ENCODE assay signal across 9 cellular contexts in genomic region chr17:42408076-42408475, GRCh38. TPM values are rescaled to one million over a fixed set of nuclear protein-coding genes. Genes with fewer than 3 reads are reported as not detected.
DNase-seq lines count a peak whose midpoint lies in the region; TF ChIP-seq lines count a peak whose summit lies in the region.
"Had no signal": no experiment of that assay in that cellular context is flagged by ENCODE, and none has a peak within 500 bp of the region (broad histone marks: within the 10 kb centered on the region; RNA-seq: fewer than 3 reads in every experiment).

No MANE protein-coding gene starts in this region.

- intact Hi-C loops in tibial artery (cut with DNase I; ENCODE audit: low total_unique reads) = loop anchor here (5.0 kb wide), 1 partner anchor 109 kb away; no protein-coding TSS in a partner anchor

- no peak overlapping the region for H3K9ac ChIP-seq in Karpas-422 (ENCODE audit: low read length)

- H3K4me1 ChIP-seq in muscle layer of duodenum (ENCODE audit: control insufficient read depth in 1 of 2, insufficient read depth in 2 of 2, low read length in 2 of 2) = peaks cover 29 to 81% of the 10 kb centered on the region in 2 donors
- peaks cover 17 to 100% (median 83%) of the 10 kb centered on the region in 4 donors for H3K4me1 ChIP-seq in tibial artery
- peaks cover 3% of the 10 kb centered on the region; the same call in 1 of the 2 replicates for H3K4me1 ChIP-seq in Karpas-422 (ENCODE audit: low read length)

- TF ChIP-seq CTCF in fibroblast of pulmonary artery (IDR thresholded peaks at IDR 0.05; ENCODE audit: low read length, missing control alignments) (no peak), tibial artery (IDR thresholded peaks at IDR 0.05) (no peak)

- H3K27me3 ChIP-seq in muscle layer of duodenum (ENCODE audit: low read depth, low read length) (no peaks in the 10 kb centered on the region), tibial artery (no peaks in the 10 kb centered on the region), Karpas-422 (ENCODE audit: low read length) (no peaks in the 10 kb centered on the region)

- in situ Hi-C loops in SK-MEL-5 (cut with HindIII; ENCODE audit: low pct_unique_long_range_greater_than_20kb, low sequenced_read_pairs) = no loop called here

- H3K27ac ChIP-seq in muscle layer of duodenum (ENCODE audit: low read length) = peak overlapping the region; percentile 60
- peak overlapping the region; percentile 98 to 100 for H3K27ac ChIP-seq in tibial artery
- no peak overlapping the region for H3K27ac ChIP-seq in Karpas-422 (ENCODE audit: low read length)
- H3K27ac ChIP-seq: WERI-Rb-1 had no signal

- DNase-seq in SK-MEL-5 (ENCODE audit: low read depth, low spot score) (peak; percentile 37), fibroblast of pulmonary artery (ENCODE audit: low read depth) (peak; percentile 51), tibial artery (no peak), Karpas-422 (no peak), NCI-H510A treated with DMSO at 0.1 percent for 48 hours (lab: John Stamatoyannopoulos, UW) (no peak), germinal center (ENCODE audit: low spot score) (no peak)
- no peak for DNase-seq in activated CD4-positive, alpha-beta T cell treated with anti-CD3 and anti-CD28 coated beads, Interleukin-2, amount 50 U/mL, for 4 hours

- no peak overlapping the region for H3K4me2 ChIP-seq in Karpas-422 (ENCODE audit: low read depth, low read length, poor library complexity, severe bottlenecking)

- no peaks in the 10 kb centered on the region for H4K20me1 ChIP-seq in Karpas-422 (ENCODE audit: insufficient read depth, low read depth, low read length)

- no peaks in the 10 kb centered on the region for H3K9me2 ChIP-seq in Karpas-422 (replicated peaks; ENCODE audit: insufficient read depth, low read length)

- H3K4me3 ChIP-seq in fibroblast of pulmonary artery (replicated peaks; ENCODE audit: low read depth, low read length) (no peak overlapping the region), muscle layer of duodenum (ENCODE audit: low read depth in 1 of 2, low read length in 2 of 2) (no peak overlapping the region), tibial artery (no peak overlapping the region), Karpas-422 (ENCODE audit: low read length) (no peak overlapping the region)

- no peak overlapping the region for H2AFZ ChIP-seq in Karpas-422 (ENCODE audit: low read length)

- H3K9me3 ChIP-seq in muscle layer of duodenum (ENCODE audit: control insufficient read depth in 1 of 2, low read length in 2 of 2) = no peaks in the 10 kb centered on the region
- H3K9me3 ChIP-seq in tibial artery = no peaks in the 10 kb centered on the region
- H3K9me3 ChIP-seq in Karpas-422 (ENCODE audit: low read length) = no peaks in the 10 kb centered on the region

- H3K36me3 ChIP-seq in muscle layer of duodenum (ENCODE audit: control insufficient read depth in 1 of 2, insufficient read depth in 2 of 2, low read length in 2 of 2) (peaks cover 5 to 21% of the 10 kb centered on the region in 2 donors), tibial artery (peaks cover 17 to 24% (median 23%) of the 10 kb centered on the region in 3 donors), Karpas-422 (ENCODE audit: insufficient read depth, low read length) (no peaks in the 10 kb centered on the region)
- H3K36me3 ChIP-seq: WERI-Rb-1 had no signal

- no peaks in the 10 kb centered on the region for H3K79me2 ChIP-seq in Karpas-422 (ENCODE audit: low read length)

RNA-seq across cellular contexts. Expression of gene CAVIN1, which starts 15.0 kb away (rescaled TPM):
- 10.0 and 11.2 TPM in 2 replicates for total RNA-seq in SK-MEL-5 (2014; rRNA removed; shearing (Covaris generic))
- polyA plus RNA-seq in SK-MEL-5 (2015; cell fraction: cytosol; rRNA removed) = 7.4 and 11.9 TPM in 2 replicates
- 0.49 and 1.6 TPM in 2 replicates for polyA plus RNA-seq in SK-MEL-5 (2015; cell fraction: nucleus; rRNA removed)
- total RNA-seq in Karpas-422 (2014; rRNA removed; shearing (Covaris generic); ENCODE audit: low replicate concordance) = not detected in 2 replicates

RNA-seq across cellular contexts. Expression of gene STAT3, which starts 19.8 kb away (rescaled TPM):
- 99.5 and 103 TPM in 2 replicates for total RNA-seq in SK-MEL-5 (2014; rRNA removed; shearing (Covaris generic))
- 141 and 176 TPM in 2 replicates for polyA plus RNA-seq in SK-MEL-5 (2015; cell fraction: cytosol; rRNA removed)
- polyA plus RNA-seq in SK-MEL-5 (2015; cell fraction: nucleus; rRNA removed) = 117 and 121 TPM in 2 replicates
- total RNA-seq in Karpas-422 (2014; rRNA removed; shearing (Covaris generic); ENCODE audit: low replicate concordance) = 16.3 and 24.4 TPM in 2 replicates

RNA-seq across cellular contexts. Expression of gene ATP6V0A1, which starts 50.6 kb away (rescaled TPM):
- total RNA-seq in SK-MEL-5 (2014; rRNA removed; shearing (Covaris generic)) = 59.0 and 67.2 TPM in 2 replicates
- polyA plus RNA-seq in SK-MEL-5 (2015; cell fraction: cytosol; rRNA removed) = 79.9 and 96.7 TPM in 2 replicates
- 139 and 152 TPM in 2 replicates for polyA plus RNA-seq in SK-MEL-5 (2015; cell fraction: nucleus; rRNA removed)
- total RNA-seq in Karpas-422 (2014; rRNA removed; shearing (Covaris generic); ENCODE audit: low replicate concordance) = 53.1 and 59.9 TPM in 2 replicates

Comparison
In these comparisons a context has a peak if more than half of its experiments do, and no peak if none do; other contexts are left out.
1. DNase-seq: peak in SK-MEL-5 (single experiment) and fibroblast of pulmonary artery (single experiment); none in tibial artery (0 of 2), Karpas-422 (single experiment), NCI-H510A treated with DMSO at 0.1 percent for 48 hours (single experiment), germinal center (single experiment) and activated CD4-positive, alpha-beta T cell treated with anti-CD3 and anti-CD28 coated beads, Interleukin-2, amount 50 U/mL, for 4 hours (0 of 2).
2. RNA of gene CAVIN1, which starts 15.0 kb away (total RNA-seq): 10.0 to 11.2 TPM in SK-MEL-5; not detected in Karpas-422; every median in the first group is over 10 times any median in the second.